ENCODE assay signal across 1 cellular context in the genomic region with DNA sequence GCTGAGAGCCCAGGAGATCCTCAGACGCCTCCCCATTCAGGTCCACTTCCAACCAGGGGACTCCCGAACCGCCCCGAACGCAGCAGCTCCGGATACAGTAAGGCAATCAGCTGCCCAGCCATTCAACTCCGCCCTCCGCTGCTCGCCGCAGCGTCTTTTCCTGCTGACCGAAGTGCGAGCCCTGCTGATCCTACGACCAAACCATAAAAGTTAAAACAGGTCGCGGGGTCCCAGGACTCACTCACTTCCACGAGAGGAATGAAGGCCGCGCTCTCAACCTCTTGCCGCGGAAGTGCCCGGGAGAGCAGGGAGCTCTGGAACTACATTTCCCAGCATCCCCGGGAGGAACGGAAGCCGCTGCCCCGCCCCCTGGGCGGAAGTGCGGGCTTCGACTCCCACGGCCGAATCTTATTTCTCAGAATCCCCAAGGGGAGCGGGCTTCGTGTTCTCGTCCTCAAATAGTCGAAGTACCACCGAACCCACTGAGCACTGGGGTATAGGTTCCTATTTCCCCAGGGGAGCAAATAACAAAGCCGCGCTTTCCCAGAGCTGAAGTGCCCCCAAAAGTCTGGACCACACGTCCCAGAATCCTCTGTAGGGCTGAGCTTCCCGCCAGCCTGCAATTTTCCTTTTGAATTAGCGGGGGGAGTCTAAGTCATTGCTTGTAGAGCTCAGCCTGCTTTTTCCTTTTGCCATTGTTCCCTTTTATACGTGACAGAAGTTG.
TF ChIP-seq lines count a peak whose summit lies in the region.

ZNF45 (minus strand) TSS at position 298 of the 724 bp plus-strand sequence. CDS start 13,097 bp downstream, outside the sequence.

TF ChIP-seq in HepG2, 621 proteins besides CTCF, POLR2A, EP300 and RAD21 (continued from another document and continues in another):
- TF ChIP-seq ZNF784 (CRISPR knock-in tag; IDR thresholded peaks at IDR 0.05; ENCODE audit: borderline replicate concordance) (no peak), ZSCAN5A (CRISPR knock-in tag; IDR thresholded peaks at IDR 0.05; ENCODE audit: borderline replicate concordance) (no peak), RAD51 (IDR thresholded peaks at IDR 0.05; ENCODE audit: borderline replicate concordance) (no peak), NFKBIZ (CRISPR knock-in tag; IDR thresholded peaks at IDR 0.05) (peak; percentile 28; the same call in 1 of the 2 replicates), BHLHE40 (IDR thresholded peaks at IDR 0.05; ENCODE audit: low read length) (no peak), PRPF4 (IDR thresholded peaks at IDR 0.05; ENCODE audit: low read depth, low read length, poor library complexity, severe bottlenecking) (no peak), MATR3 (CRISPR knock-in tag; IDR thresholded peaks at IDR 0.05) (no peak), ZNF567 (CRISPR knock-in tag; IDR thresholded peaks at IDR 0.05; ENCODE audit: borderline replicate concordance) (no peak), RARA (CRISPR knock-in tag; IDR thresholded peaks at IDR 0.05) (no peak), PHF20 (CRISPR knock-in tag; IDR thresholded peaks at IDR 0.05) (peak; percentile 80), ZBTB20 (CRISPR knock-in tag; IDR thresholded peaks at IDR 0.05; ENCODE audit: borderline replicate concordance, low read depth) (0 out of 2 replicates have a peak, but pooled peaks have one; percentile 26), KAT2B (IDR thresholded peaks at IDR 0.05; ENCODE audit: borderline replicate concordance, low read depth, low read length) (no peak), ZNF777 (CRISPR knock-in tag; IDR thresholded peaks at IDR 0.05) (0 out of 2 replicates have a peak, but pooled peaks have one; percentile 15), FOXJ3 (CRISPR knock-in tag; IDR thresholded peaks at IDR 0.05; ENCODE audit: borderline replicate concordance) (no peak; the same call in 1 of the 2 replicates), PAWR (CRISPR knock-in tag; IDR thresholded peaks at IDR 0.05; ENCODE audit: borderline replicate concordance) (no peak), JUNB (CRISPR knock-in tag; IDR thresholded peaks at IDR 0.05; ENCODE audit: borderline replicate concordance) (no peak), NFE2 (CRISPR knock-in tag; IDR thresholded peaks at IDR 0.05) (no peak), EHMT2 (IDR thresholded peaks at IDR 0.05; ENCODE audit: borderline replicate concordance, low read depth, low read length) (no peak), CC2D1A (CRISPR knock-in tag; IDR thresholded peaks at IDR 0.05) (peak; percentile 79; the same call in 1 of the 2 replicates), XBP1 (CRISPR knock-in tag; IDR thresholded peaks at IDR 0.05) (0 out of 2 replicates have a peak, but pooled peaks have one; percentile 21), MBNL3 (CRISPR knock-in tag; conservative IDR thresholded peaks at IDR 0.05) (no peak), CSRNP1 (CRISPR knock-in tag; IDR thresholded peaks at IDR 0.05) (0 out of 2 replicates have a peak, but pooled peaks have one; percentile 49), ZNF44 (CRISPR knock-in tag; IDR thresholded peaks at IDR 0.05) (no peak), FOSL2 (CRISPR knock-in tag; IDR thresholded peaks at IDR 0.05) (no peak), ELF1 (CRISPR knock-in tag; IDR thresholded peaks at IDR 0.05) (peak; percentile 91), GABPA (IDR thresholded peaks at IDR 0.05; ENCODE audit: low read depth, low read length) (peak; percentile 89), GABPA (CRISPR knock-in tag; IDR thresholded peaks at IDR 0.05; ENCODE audit: low read depth) (peak; percentile 99), MEIS2 (CRISPR knock-in tag; IDR thresholded peaks at IDR 0.05) (0 out of 2 replicates have a peak, but pooled peaks have one; percentile 29), CHD4 (IDR thresholded peaks at IDR 0.05; ENCODE audit: borderline replicate concordance, low read length) (no peak), AGO2 (optimal IDR thresholded peaks at IDR 0.05; ENCODE audit: low read depth, low read length) (no peak), KDM3A (CRISPR knock-in tag; IDR thresholded peaks at IDR 0.05; ENCODE audit: low read depth) (peak; percentile 77), ZNF558 (CRISPR knock-in tag; IDR thresholded peaks at IDR 0.05; ENCODE audit: borderline replicate concordance) (peak; percentile 70; the same call in 1 of the 2 replicates)
- TF ChIP-seq, protein P1, sequence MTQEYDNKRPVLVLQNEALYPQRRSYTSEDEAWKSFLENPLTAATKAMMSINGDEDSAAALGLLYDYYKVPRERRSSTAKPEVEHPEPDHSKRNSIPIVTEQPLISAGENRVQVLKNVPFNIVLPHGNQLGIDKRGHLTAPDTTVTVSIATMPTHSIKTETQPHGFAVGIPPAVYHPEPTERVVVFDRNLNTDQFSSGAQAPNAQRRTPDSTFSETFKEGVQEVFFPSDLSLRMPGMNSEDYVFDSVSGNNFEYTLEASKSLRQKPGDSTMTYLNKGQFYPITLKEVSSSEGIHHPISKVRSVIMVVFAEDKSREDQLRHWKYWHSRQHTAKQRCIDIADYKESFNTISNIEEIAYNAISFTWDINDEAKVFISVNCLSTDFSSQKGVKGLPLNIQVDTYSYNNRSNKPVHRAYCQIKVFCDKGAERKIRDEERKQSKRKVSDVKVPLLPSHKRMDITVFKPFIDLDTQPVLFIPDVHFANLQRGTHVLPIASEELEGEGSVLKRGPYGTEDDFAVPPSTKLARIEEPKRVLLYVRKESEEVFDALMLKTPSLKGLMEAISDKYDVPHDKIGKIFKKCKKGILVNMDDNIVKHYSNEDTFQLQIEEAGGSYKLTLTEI (CRISPR knock-in tag; conservative IDR thresholded peaks at IDR 0.05): no peak
- TF ChIP-seq, protein P2, sequence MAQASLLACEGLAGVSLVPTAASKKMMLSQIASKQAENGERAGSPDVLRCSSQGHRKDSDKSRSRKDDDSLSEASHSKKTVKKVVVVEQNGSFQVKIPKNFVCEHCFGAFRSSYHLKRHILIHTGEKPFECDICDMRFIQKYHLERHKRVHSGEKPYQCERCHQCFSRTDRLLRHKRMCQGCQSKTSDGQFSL (CRISPR knock-in tag; IDR thresholded peaks at IDR 0.05): peak; percentile 55
- TF ChIP-seq, protein P3, sequence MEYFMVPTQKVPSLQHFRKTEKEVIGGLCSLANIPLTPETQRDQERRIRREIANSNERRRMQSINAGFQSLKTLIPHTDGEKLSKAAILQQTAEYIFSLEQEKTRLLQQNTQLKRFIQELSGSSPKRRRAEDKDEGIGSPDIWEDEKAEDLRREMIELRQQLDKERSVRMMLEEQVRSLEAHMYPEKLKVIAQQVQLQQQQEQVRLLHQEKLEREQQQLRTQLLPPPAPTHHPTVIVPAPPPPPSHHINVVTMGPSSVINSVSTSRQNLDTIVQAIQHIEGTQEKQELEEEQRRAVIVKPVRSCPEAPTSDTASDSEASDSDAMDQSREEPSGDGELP (IDR thresholded peaks at IDR 0.05; ENCODE audit: borderline replicate concordance, low read depth): no peak
- TF ChIP-seq, protein P4, sequence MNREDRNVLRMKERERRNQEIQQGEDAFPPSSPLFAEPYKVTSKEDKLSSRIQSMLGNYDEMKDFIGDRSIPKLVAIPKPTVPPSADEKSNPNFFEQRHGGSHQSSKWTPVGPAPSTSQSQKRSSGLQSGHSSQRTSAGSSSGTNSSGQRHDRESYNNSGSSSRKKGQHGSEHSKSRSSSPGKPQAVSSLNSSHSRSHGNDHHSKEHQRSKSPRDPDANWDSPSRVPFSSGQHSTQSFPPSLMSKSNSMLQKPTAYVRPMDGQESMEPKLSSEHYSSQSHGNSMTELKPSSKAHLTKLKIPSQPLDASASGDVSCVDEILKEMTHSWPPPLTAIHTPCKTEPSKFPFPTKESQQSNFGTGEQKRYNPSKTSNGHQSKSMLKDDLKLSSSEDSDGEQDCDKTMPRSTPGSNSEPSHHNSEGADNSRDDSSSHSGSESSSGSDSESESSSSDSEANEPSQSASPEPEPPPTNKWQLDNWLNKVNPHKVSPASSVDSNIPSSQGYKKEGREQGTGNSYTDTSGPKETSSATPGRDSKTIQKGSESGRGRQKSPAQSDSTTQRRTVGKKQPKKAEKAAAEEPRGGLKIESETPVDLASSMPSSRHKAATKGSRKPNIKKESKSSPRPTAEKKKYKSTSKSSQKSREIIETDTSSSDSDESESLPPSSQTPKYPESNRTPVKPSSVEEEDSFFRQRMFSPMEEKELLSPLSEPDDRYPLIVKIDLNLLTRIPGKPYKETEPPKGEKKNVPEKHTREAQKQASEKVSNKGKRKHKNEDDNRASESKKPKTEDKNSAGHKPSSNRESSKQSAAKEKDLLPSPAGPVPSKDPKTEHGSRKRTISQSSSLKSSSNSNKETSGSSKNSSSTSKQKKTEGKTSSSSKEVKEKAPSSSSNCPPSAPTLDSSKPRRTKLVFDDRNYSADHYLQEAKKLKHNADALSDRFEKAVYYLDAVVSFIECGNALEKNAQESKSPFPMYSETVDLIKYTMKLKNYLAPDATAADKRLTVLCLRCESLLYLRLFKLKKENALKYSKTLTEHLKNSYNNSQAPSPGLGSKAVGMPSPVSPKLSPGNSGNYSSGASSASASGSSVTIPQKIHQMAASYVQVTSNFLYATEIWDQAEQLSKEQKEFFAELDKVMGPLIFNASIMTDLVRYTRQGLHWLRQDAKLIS (CRISPR knock-in tag; IDR thresholded peaks at IDR 0.05): no peak
- TF ChIP-seq, protein P5, sequence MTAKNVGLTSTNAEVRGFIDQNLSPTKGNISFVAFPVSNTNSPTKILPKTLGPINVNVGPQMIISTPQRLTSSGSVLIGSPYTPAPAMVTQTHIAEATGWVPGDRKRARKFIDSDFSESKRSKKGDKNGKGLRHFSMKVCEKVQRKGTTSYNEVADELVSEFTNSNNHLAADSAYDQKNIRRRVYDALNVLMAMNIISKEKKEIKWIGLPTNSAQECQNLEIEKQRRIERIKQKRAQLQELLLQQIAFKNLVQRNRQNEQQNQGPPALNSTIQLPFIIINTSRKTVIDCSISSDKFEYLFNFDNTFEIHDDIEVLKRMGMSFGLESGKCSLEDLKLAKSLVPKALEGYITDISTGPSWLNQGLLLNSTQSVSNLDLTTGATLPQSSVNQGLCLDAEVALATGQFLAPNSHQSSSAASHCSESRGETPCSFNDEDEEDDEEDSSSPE (CRISPR knock-in tag; IDR thresholded peaks at IDR 0.05): peak; percentile 85
- TF ChIP-seq, protein P6, sequence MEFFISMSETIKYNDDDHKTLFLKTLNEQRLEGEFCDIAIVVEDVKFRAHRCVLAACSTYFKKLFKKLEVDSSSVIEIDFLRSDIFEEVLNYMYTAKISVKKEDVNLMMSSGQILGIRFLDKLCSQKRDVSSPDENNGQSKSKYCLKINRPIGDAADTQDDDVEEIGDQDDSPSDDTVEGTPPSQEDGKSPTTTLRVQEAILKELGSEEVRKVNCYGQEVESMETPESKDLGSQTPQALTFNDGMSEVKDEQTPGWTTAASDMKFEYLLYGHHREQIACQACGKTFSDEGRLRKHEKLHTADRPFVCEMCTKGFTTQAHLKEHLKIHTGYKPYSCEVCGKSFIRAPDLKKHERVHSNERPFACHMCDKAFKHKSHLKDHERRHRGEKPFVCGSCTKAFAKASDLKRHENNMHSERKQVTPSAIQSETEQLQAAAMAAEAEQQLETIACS (CRISPR knock-in tag; IDR thresholded peaks at IDR 0.05): 0 out of 2 replicates have a peak, but pooled peaks have one; percentile 25
- TF ChIP-seq, protein P7, sequence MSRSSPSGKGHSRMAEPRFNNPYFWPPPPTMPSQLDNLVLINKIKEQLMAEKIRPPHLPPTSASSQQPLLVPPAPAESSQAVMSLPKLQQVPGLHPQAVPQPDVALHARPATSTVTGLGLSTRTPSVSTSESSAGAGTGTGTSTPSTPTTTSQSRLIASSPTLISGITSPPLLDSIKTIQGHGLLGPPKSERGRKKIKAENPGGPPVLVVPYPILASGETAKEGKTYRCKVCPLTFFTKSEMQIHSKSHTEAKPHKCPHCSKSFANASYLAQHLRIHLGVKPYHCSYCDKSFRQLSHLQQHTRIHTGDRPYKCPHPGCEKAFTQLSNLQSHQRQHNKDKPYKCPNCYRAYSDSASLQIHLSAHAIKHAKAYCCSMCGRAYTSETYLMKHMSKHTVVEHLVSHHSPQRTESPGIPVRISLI (CRISPR knock-in tag; IDR thresholded peaks at IDR 0.05; ENCODE audit: borderline replicate concordance): no peak
- TF ChIP-seq, protein P8, sequence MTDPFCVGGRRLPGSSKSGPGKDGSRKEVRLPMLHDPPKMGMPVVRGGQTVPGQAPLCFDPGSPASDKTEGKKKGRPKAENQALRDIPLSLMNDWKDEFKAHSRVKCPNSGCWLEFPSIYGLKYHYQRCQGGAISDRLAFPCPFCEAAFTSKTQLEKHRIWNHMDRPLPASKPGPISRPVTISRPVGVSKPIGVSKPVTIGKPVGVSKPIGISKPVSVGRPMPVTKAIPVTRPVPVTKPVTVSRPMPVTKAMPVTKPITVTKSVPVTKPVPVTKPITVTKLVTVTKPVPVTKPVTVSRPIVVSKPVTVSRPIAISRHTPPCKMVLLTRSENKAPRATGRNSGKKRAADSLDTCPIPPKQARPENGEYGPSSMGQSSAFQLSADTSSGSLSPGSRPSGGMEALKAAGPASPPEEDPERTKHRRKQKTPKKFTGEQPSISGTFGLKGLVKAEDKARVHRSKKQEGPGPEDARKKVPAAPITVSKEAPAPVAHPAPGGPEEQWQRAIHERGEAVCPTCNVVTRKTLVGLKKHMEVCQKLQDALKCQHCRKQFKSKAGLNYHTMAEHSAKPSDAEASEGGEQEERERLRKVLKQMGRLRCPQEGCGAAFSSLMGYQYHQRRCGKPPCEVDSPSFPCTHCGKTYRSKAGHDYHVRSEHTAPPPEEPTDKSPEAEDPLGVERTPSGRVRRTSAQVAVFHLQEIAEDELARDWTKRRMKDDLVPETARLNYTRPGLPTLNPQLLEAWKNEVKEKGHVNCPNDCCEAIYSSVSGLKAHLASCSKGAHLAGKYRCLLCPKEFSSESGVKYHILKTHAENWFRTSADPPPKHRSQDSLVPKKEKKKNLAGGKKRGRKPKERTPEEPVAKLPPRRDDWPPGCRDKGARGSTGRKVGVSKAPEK (CRISPR knock-in tag; IDR thresholded peaks at IDR 0.05; ENCODE audit: borderline replicate concordance): no peak
